ENCODE assay signal across 18 cellular contexts in genomic region chr11:71266114-71266833, GRCh38. TPM values are rescaled to one million over a fixed set of nuclear protein-coding genes. Genes with fewer than 3 reads are reported as not detected.
DNase-seq lines count a peak whose midpoint lies in the region; ATAC-seq, FAIRE-seq and TF ChIP-seq lines count a peak whose summit lies in the region.
"Had no signal": no experiment of that assay in that cellular context is flagged by ENCODE, and none has a peak within 500 bp of the region (broad histone marks: within the 10 kb centered on the region; RNA-seq: fewer than 3 reads in every experiment).

No MANE protein-coding gene starts in this region.

- peaks cover 17% of the 10 kb centered on the region for H3K27me3 Mint-ChIP-seq in H9 (ENCODE audit: low read depth)
- no peaks in the 10 kb centered on the region for H3K27me3 Mint-ChIP-seq in activated T-helper 2 cell treated with anti-CD3 and anti-CD28 coated beads, Interferon-gamma antibody, Interleukin-2, Interleukin-4, amounts not matched to agents 10 μg/mL and 5 μg/mL and 100 μg/mL, durations not matched to agents 14 hours and 24 hours and 36 hours (ENCODE audit: low read depth)

- H3K9me1 ChIP-seq in keratinocyte (ENCODE audit: control insufficient read depth, extremely low read depth, insufficient read depth, low read length): no peaks in the 10 kb centered on the region

- H3K9ac ChIP-seq in H9 (ENCODE audit: extremely low read depth, insufficient read length, low read length) (no peak overlapping the region), keratinocyte (ENCODE audit: control insufficient read depth, extremely low read depth, insufficient read depth, low read length) (no peak overlapping the region)
- H3K9ac ChIP-seq: parathyroid adenoma had no signal

- H3K36me3 Mint-ChIP-seq in H9 (ENCODE audit: insufficient read depth in 1 of 3, low read depth in 3 of 3): no peaks in the 10 kb centered on the region
- no peaks in the 10 kb centered on the region for H3K36me3 Mint-ChIP-seq in activated T-helper 2 cell treated with anti-CD3 and anti-CD28 coated beads, Interferon-gamma antibody, Interleukin-2, Interleukin-4, amounts not matched to agents 10 μg/mL and 5 μg/mL and 100 μg/mL, durations not matched to agents 14 hours and 24 hours and 36 hours (ENCODE audit: low read depth)

- H2BK120ac ChIP-seq in H9 (ENCODE audit: low read depth, low read length, poor library complexity, severe bottlenecking): no peak overlapping the region

- H3K4me2 ChIP-seq in H9 (ENCODE audit: insufficient read depth, insufficient read length, low read length) (no peak overlapping the region), keratinocyte (ENCODE audit: control insufficient read depth, extremely low read depth, insufficient read depth, low read depth, low read length) (peak overlapping the region; percentile 50)

- intact Hi-C loops in breast epithelium (cut with DNase I; ENCODE audit: low total_unique reads) (no loop called here), posterior vena cava (cut with DNase I) (no loop called here)
- intact Hi-C loops in activated T-helper 2 cell treated with anti-CD3 and anti-CD28 coated beads, Interferon-gamma antibody, Interleukin-2, Interleukin-4, amounts not matched to agents 10 μg/mL and 5 μg/mL and 100 μg/mL, durations not matched to agents 14 hours and 24 hours and 36 hours (cut with micrococcal nuclease): no loop called here

- 0 out of 2 replicates have a peak overlapping the region, but pooled peaks have one; percentile 30 for H3K14ac ChIP-seq in H9 (ENCODE audit: insufficient read depth, low read length)

- dilution Hi-C loops in keratinocyte (cut with MboI; ENCODE audit: extremely low pct_ligation_motif_present, low sequenced_read_pairs): no loop called here

- H2BK12ac ChIP-seq in H9 (ENCODE audit: insufficient read length, low read depth, low read length): no peak overlapping the region

- H3K79me1 ChIP-seq in H9 (ENCODE audit: insufficient read depth, low read depth, low read length, poor library complexity, severe bottlenecking): no peaks in the 10 kb centered on the region

- no peak overlapping the region for H3K23ac ChIP-seq in H9 (ENCODE audit: insufficient read length, low read depth, low read length)

- H3K79me2 ChIP-seq in H9 (ENCODE audit: insufficient read depth, low read length) (no peaks in the 10 kb centered on the region), keratinocyte (ENCODE audit: control insufficient read depth, insufficient read depth, low read length) (no peaks in the 10 kb centered on the region)
- H3K79me2 ChIP-seq: parathyroid adenoma had no signal

- H3K27ac ChIP-seq in H9 (ENCODE audit: insufficient read length, low read depth, low read length) (no peak overlapping the region), breast epithelium (peak overlapping the region; percentile 59 to 62), keratinocyte (ENCODE audit: control insufficient read depth, insufficient read depth, low read length) (no peak overlapping the region)
- H3K27ac ChIP-seq: cardiac muscle cell, parathyroid adenoma had no signal

- no peak overlapping the region for H2BK5ac ChIP-seq in H9 (ENCODE audit: insufficient read length, low read length)

- no peak overlapping the region for H2AFZ ChIP-seq in H9 (ENCODE audit: low read length)
- peak overlapping the region; percentile 91 for H2AFZ ChIP-seq in keratinocyte (ENCODE audit: control insufficient read depth, low read length)
- H2AFZ ChIP-seq: parathyroid adenoma had no signal

- H3K4me1 Mint-ChIP-seq in H9: peaks cover 12 to 16% of the 10 kb centered on the region in 2 experiments
- no peaks in the 10 kb centered on the region for H3K4me1 Mint-ChIP-seq in activated T-helper 2 cell treated with anti-CD3 and anti-CD28 coated beads, Interferon-gamma antibody, Interleukin-2, Interleukin-4, amounts not matched to agents 10 μg/mL and 5 μg/mL and 100 μg/mL, durations not matched to agents 14 hours and 24 hours and 36 hours (ENCODE audit: low read depth)
- H3K4me1 Mint-ChIP-seq: B cell had no signal

- H2BK20ac ChIP-seq in H9 (ENCODE audit: low read depth, low read length, poor library complexity, severe bottlenecking): no peak overlapping the region

- H2AK5ac ChIP-seq in H9 (ENCODE audit: insufficient read length, low read length): no peak overlapping the region

- H3K36me3 ChIP-seq in breast epithelium (no peaks in the 10 kb centered on the region), keratinocyte (ENCODE audit: control insufficient read depth in 2 of 2, extremely low read depth in 1 of 2, insufficient read depth in 2 of 2, low read length in 2 of 2) (no peaks in the 10 kb centered on the region)
- H3K36me3 ChIP-seq: cardiac muscle cell had no signal

- H3K4ac ChIP-seq in H9 (ENCODE audit: low read depth, low read length): no peak overlapping the region

- H4K20me1 ChIP-seq in H9 (ENCODE audit: control insufficient read depth, insufficient read depth, insufficient read length) (no peaks in the 10 kb centered on the region), keratinocyte (ENCODE audit: control insufficient read depth, extremely low read depth, insufficient read depth, low read length) (no peaks in the 10 kb centered on the region)

- H3K4me1 ChIP-seq in H9 (ENCODE audit: insufficient read depth, low read length) (no peaks in the 10 kb centered on the region), breast epithelium (no peaks in the 10 kb centered on the region), keratinocyte (ENCODE audit: control insufficient read depth, extremely low read depth, insufficient read depth, low read length) (no peaks in the 10 kb centered on the region)
- H3K4me1 ChIP-seq: parathyroid adenoma had no signal

- peak overlapping the region in 1 of 3 experiments; percentile 62; a peak in 1 of 7 replicates for H3K27ac Mint-ChIP-seq in H9
- H3K27ac Mint-ChIP-seq in activated T-helper 2 cell treated with anti-CD3 and anti-CD28 coated beads, Interferon-gamma antibody, Interleukin-2, Interleukin-4, amounts not matched to agents 10 μg/mL and 5 μg/mL and 100 μg/mL, durations not matched to agents 14 hours and 24 hours and 36 hours: no peak overlapping the region
- H3K27ac Mint-ChIP-seq: B cell had no signal

- H3K56ac ChIP-seq in H9 (ENCODE audit: insufficient read length, low read depth, low read length): no peak overlapping the region

- TF ChIP-seq POLR2A in breast epithelium (IDR thresholded peaks at IDR 0.05): no peak

- H3K27me3 ChIP-seq in H9 (ENCODE audit: insufficient read depth, low read length) (no peaks in the 10 kb centered on the region), breast epithelium (no peaks in the 10 kb centered on the region), keratinocyte (ENCODE audit: control insufficient read depth, extremely low read depth, insufficient read depth, low read length) (no peaks in the 10 kb centered on the region)
- H3K27me3 ChIP-seq: cardiac muscle cell had no signal

- DNase-seq in H9 (peak; percentile 89), breast epithelium (ENCODE audit: low spot score in 2 of 2) (peak; percentile 72 to 80), keratinocyte (ENCODE audit: low read depth, low spot score) (no peak), posterior vena cava (ENCODE audit: low spot score) (peak; percentile 57)
- DNase-seq in activated T-helper 2 cell treated with anti-CD3 and anti-CD28 coated beads, Interferon-gamma antibody, Interleukin-2, Interleukin-4, amounts not matched to agents 10 μg/mL and 5 μg/mL and 100 μg/mL, durations not matched to agents 14 hours and 24 hours and 36 hours (ENCODE audit: low spot score): no peak
- DNase-seq in activated naive CD4-positive, alpha-beta T cell treated with anti-CD3 and anti-CD28 coated beads, Interleukin-2, amount 50 U/mL, for 16 hours: no peak
- DNase-seq: activated CD4-positive, alpha-beta T cell treated with anti-CD3 and anti-CD28 coated beads, Interleukin-2, amount 50 U/mL, for 1 hour; activated T-cell treated with anti-CD3 and anti-CD28 coated beads, Interleukin-2, amount 50 U/mL, for 48 hours; NCI-H2107; stimulated activated CD4-positive, alpha-beta T cell treated with anti-CD3 and anti-CD28 coated beads, Interleukin-4, amount 100 ng/mL, for 4 hours; stimulated activated CD8-positive, alpha-beta memory T cell treated with anti-CD3 and anti-CD28 coated beads, Interleukin-4, amount 100 ng/mL, for 48 hours had no signal

- H3K9me3 Mint-ChIP-seq in H9: peaks cover 0 to 2% of the 10 kb centered on the region in 2 experiments; a peak in 2 of 5 replicates
- H3K9me3 Mint-ChIP-seq in activated T-helper 2 cell treated with anti-CD3 and anti-CD28 coated beads, Interferon-gamma antibody, Interleukin-2, Interleukin-4, amounts not matched to agents 10 μg/mL and 5 μg/mL and 100 μg/mL, durations not matched to agents 14 hours and 24 hours and 36 hours: no peaks in the 10 kb centered on the region

- H3K9me3 ChIP-seq in H9 (ENCODE audit: control insufficient read depth, low read depth, low read length): no peaks in the 10 kb centered on the region
- no peaks in the 10 kb centered on the region for H3K9me3 ChIP-seq in breast epithelium
- H3K9me3 ChIP-seq in keratinocyte (ENCODE audit: control insufficient read depth, low read depth, low read length): no peaks in the 10 kb centered on the region

- FAIRE-seq in keratinocyte (lab: Jason Lieb, UNC): no peak
- FAIRE-seq: G401.6, GM12878 had no signal

- no peak overlapping the region for H4K91ac ChIP-seq in H9 (ENCODE audit: insufficient read length, low read depth, low read length)

- no peak overlapping the region for H2BK15ac ChIP-seq in H9 (ENCODE audit: low read depth, low read length)

- no peaks in the 10 kb centered on the region for H3K23me2 ChIP-seq in H9 (ENCODE audit: insufficient read length, low read depth, low read length, poor library complexity, severe bottlenecking)

- H3K4me3 ChIP-seq in breast epithelium (peak overlapping the region in 2 of 3 donors; percentile 22 to 29), keratinocyte (ENCODE audit: control insufficient read depth in 2 of 3, extremely low read depth in 1 of 3, insufficient read depth in 2 of 3, low read depth in 1 of 3, low read length in 3 of 3) (no peak overlapping the region)
- H3K4me3 ChIP-seq: cardiac muscle cell, GM12878 had no signal

- TF ChIP-seq CTCF in H9 (conservative IDR thresholded peaks at IDR 0.05) (peak; percentile 33; the same call in 2 of the 3 replicates), breast epithelium (IDR thresholded peaks at IDR 0.05) (peak in 1 of 3 donors; percentile 8), keratinocyte (optimal IDR thresholded peaks at IDR 0.05 in 1 of 3, IDR thresholded peaks at IDR 0.05 in 1 of 3, conservative IDR thresholded peaks at IDR 0.05 in 1 of 3; ENCODE audit: extremely low read depth in 1 of 3, insufficient read depth in 2 of 3, low read length in 3 of 3) (peak; percentile 11 to 34 (median 24))

- ATAC-seq in HG02642 (IDR thresholded peaks at IDR 0.05; ENCODE audit: poor library complexity, unreplicated experiment) (no peak), GM21367 (IDR thresholded peaks at IDR 0.05; ENCODE audit: unreplicated experiment) (no peak)
- ATAC-seq: GM12878 had no signal

- no peak overlapping the region for H4K8ac ChIP-seq in H9 (replicated peaks; ENCODE audit: insufficient read length, low read depth, low read length)

- no peak overlapping the region for H4K5ac ChIP-seq in H9 (ENCODE audit: insufficient read length, low read depth, low read length)

- no peak overlapping the region for H3K18ac ChIP-seq in H9 (ENCODE audit: insufficient read length, low read depth, low read length)

- no CpG with 5 or more reads among the region's 22 CpGs for WGBS in H9 (ENCODE audit: extremely low coverage, insufficient read length, low lambda C conversion rate)

- no peak overlapping the region for H3T11ph ChIP-seq in H9 (ENCODE audit: low read length)

- no peak overlapping the region for H3K4me3 Mint-ChIP-seq in H9
- H3K4me3 Mint-ChIP-seq in activated T-helper 2 cell treated with anti-CD3 and anti-CD28 coated beads, Interferon-gamma antibody, Interleukin-2, Interleukin-4, amounts not matched to agents 10 μg/mL and 5 μg/mL and 100 μg/mL, durations not matched to agents 14 hours and 24 hours and 36 hours (ENCODE audit: low read depth): no peak overlapping the region
- H3K4me3 Mint-ChIP-seq: B cell had no signal

RNA-seq across cellular contexts. Expression of gene SHANK2, which starts 13.9 kb away (rescaled TPM):
- total RNA-seq in H9 (2021): 22.1 and 23.8 TPM in 2 replicates
- total RNA-seq in breast epithelium: 10 to 100 TPM in 2 of 3 donors, 1 to 10 TPM in 1; 1.3 to 38.8 (median 33.1) TPM
- polyA plus RNA-seq in keratinocyte: 0.22 to 0.57 TPM (median 0.41 TPM) in 3 replicates
- polyA plus RNA-seq in keratinocyte (2011; ENCODE audit: low read depth): 0.87 TPM
- polyA plus RNA-seq in keratinocyte (2011; cell fraction: cytosol; rRNA removed): 0.44 and 0.45 TPM in 2 replicates
- polyA plus RNA-seq in keratinocyte (2011; cell fraction: nucleus; rRNA removed): 2.0 and 2.4 TPM in 2 replicates
- 0.73 and 1.1 TPM in 2 replicates for polyA plus RNA-seq in keratinocyte (2012; ENCODE audit: low replicate concordance)
- polyA minus RNA-seq in keratinocyte: 2.3 to 4.3 TPM (median 3.3 TPM) in 3 replicates
- 4.0 TPM for polyA minus RNA-seq in keratinocyte (2011; cell fraction: cytosol; rRNA and poly(A)+ RNA removed)
- 5.6 and 7.8 TPM in 2 replicates for polyA minus RNA-seq in keratinocyte (2011; cell fraction: nucleus; rRNA and poly(A)+ RNA removed)
- under 1 TPM; 0.51 to 0.67 TPM for total RNA-seq in posterior vena cava
- not detected in 2 replicates for total RNA-seq in activated T-helper 2 cell treated with anti-CD3 and anti-CD28 coated beads, Interferon-gamma antibody, Interleukin-2, Interleukin-4, amounts not matched to agents 10 μg/mL and 5 μg/mL and 100 μg/mL, durations not matched to agents 14 hours and 24 hours and 36 hours
- polyA plus RNA-seq: cardiac muscle cell had no signal

Comparison
In these comparisons a context has a peak if more than half of its experiments do, and no peak if none do; other contexts are left out.
1. DNase-seq: peak in H9 (single experiment), breast epithelium (2 of 2) and posterior vena cava (single experiment); none in keratinocyte (single experiment), activated T-helper 2 cell treated with anti-CD3 and anti-CD28 coated beads, Interferon-gamma antibody, Interleukin-2, Interleukin-4, amounts not matched to agents 10 μg/mL and 5 μg/mL and 100 μg/mL, durations not matched to agents 14 hours and 24 hours and 36 hours (single experiment) and activated naive CD4-positive, alpha-beta T cell treated with anti-CD3 and anti-CD28 coated beads, Interleukin-2, amount 50 U/mL, for 16 hours (single experiment).
2. H3K27ac ChIP-seq: peak in breast epithelium (2 of 2); none in H9 (single experiment) and keratinocyte (single experiment).
3. H3K4me3 ChIP-seq: peak in breast epithelium (2 of 3); none in keratinocyte (0 of 3).